In the genomic region with DNA sequence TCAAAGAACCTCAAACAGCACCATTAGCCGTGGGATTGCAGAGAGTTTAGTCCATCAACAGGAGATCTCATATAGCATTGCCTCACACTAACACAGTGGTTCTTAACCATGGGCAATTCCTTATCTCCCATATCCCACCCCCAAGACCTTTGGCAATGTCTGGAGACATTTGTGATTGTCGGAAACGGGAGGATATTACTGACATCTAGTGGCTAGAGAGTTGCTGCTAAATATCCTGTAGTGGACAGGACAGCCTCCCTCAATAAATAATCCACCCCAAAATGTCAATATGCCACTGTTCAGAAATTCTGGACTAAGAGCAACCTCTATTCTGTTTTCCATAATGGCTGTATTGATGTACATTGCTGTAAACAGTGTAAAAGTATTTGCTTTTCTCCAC, we compare ENCODE assay signal across 9 cellular contexts.
DNase-seq lines count a peak whose midpoint lies in the region; FAIRE-seq and TF ChIP-seq lines count a peak whose summit lies in the region.
"Had no signal": no experiment of that assay in that cellular context is flagged by ENCODE, and none has a peak within 500 bp of the region (broad histone marks: within the 10 kb centered on the region; RNA-seq: fewer than 3 reads in every experiment).

No MANE protein-coding gene starts in this region.

- FAIRE-seq in keratinocyte (lab: Jason Lieb, UNC), result peak; percentile 69

- H3K27ac ChIP-seq in ascending aorta (no peak overlapping the region), keratinocyte (ENCODE audit: control insufficient read depth, insufficient read depth, low read length) (no peak overlapping the region), vagina (no peak overlapping the region)

- no peak overlapping the region for H3K9ac ChIP-seq in keratinocyte (ENCODE audit: control insufficient read depth, extremely low read depth, insufficient read depth, low read length)

- TF ChIP-seq CTCF in ascending aorta (IDR thresholded peaks at IDR 0.05) (peak; percentile 44 to 56 (median 44)), keratinocyte (optimal IDR thresholded peaks at IDR 0.05 in 1 of 3, IDR thresholded peaks at IDR 0.05 in 1 of 3, conservative IDR thresholded peaks at IDR 0.05 in 1 of 3; ENCODE audit: extremely low read depth in 1 of 3, insufficient read depth in 2 of 3, low read length in 3 of 3) (peak; percentile 48 to 65 (median 55)), vagina (IDR thresholded peaks at IDR 0.05) (peak in 2 of 3 experiments; percentile 10 to 33), CD14-positive monocyte (IDR thresholded peaks at IDR 0.05) (no peak)

- H3K4me3 Mint-ChIP-seq in CD14-positive monocyte, result no peak overlapping the region
- H3K4me3 Mint-ChIP-seq: memory B cell had no signal

- H2AFZ ChIP-seq in keratinocyte (ENCODE audit: control insufficient read depth, low read length), result no peak overlapping the region

- H3K4me1 ChIP-seq in ascending aorta, result no peaks in the 10 kb centered on the region
- no peaks in the 10 kb centered on the region for H3K4me1 ChIP-seq in keratinocyte (ENCODE audit: control insufficient read depth, extremely low read depth, insufficient read depth, low read length)
- no peaks in the 10 kb centered on the region for H3K4me1 ChIP-seq in vagina

- no peak for TF ChIP-seq POLR2A in vagina (IDR thresholded peaks at IDR 0.05)

- H3K4me3 ChIP-seq in ascending aorta, result no peak overlapping the region
- no peak overlapping the region for H3K4me3 ChIP-seq in keratinocyte (ENCODE audit: control insufficient read depth in 2 of 3, extremely low read depth in 1 of 3, insufficient read depth in 2 of 3, low read depth in 1 of 3, low read length in 3 of 3)
- H3K4me3 ChIP-seq in vagina, result no peak overlapping the region

- H3K9me3 ChIP-seq in ascending aorta, result no peaks in the 10 kb centered on the region
- H3K9me3 ChIP-seq in keratinocyte (ENCODE audit: control insufficient read depth, low read depth, low read length), result no peaks in the 10 kb centered on the region
- no peaks in the 10 kb centered on the region for H3K9me3 ChIP-seq in vagina

- no peaks in the 10 kb centered on the region for H4K20me1 ChIP-seq in keratinocyte (ENCODE audit: control insufficient read depth, extremely low read depth, insufficient read depth, low read length)

- peaks cover 0 to 6% (median 2%) of the 10 kb centered on the region in 3 donors for H3K27me3 Mint-ChIP-seq in CD14-positive monocyte (ENCODE audit: low read depth in 3 of 3)

- H3K79me2 ChIP-seq in keratinocyte (ENCODE audit: control insufficient read depth, insufficient read depth, low read length), result no peaks in the 10 kb centered on the region

- dilution Hi-C loops in keratinocyte (cut with MboI; ENCODE audit: extremely low pct_ligation_motif_present, low sequenced_read_pairs), result no loop called here

- no peaks in the 10 kb centered on the region for H3K9me1 ChIP-seq in keratinocyte (ENCODE audit: control insufficient read depth, extremely low read depth, insufficient read depth, low read length)

- no peaks in the 10 kb centered on the region for H3K36me3 ChIP-seq in ascending aorta
- no peaks in the 10 kb centered on the region for H3K36me3 ChIP-seq in keratinocyte (ENCODE audit: control insufficient read depth in 2 of 2, extremely low read depth in 1 of 2, insufficient read depth in 2 of 2, low read length in 2 of 2)
- H3K36me3 ChIP-seq in vagina, result no peaks in the 10 kb centered on the region

- intact Hi-C loops in ascending aorta (cut with DNase I), result loop anchor here (5.0 kb wide), 2 partner anchors 204 to 234 kb away; no protein-coding TSS in a partner anchor
- intact Hi-C loops in vagina (cut with DNase I), result no loop called here
- intact Hi-C loops in CD14-positive monocyte (cut with micrococcal nuclease), result no loop called here

- no peak overlapping the region for H3K4me2 ChIP-seq in keratinocyte (ENCODE audit: control insufficient read depth, extremely low read depth, insufficient read depth, low read depth, low read length)

- H3K9me3 Mint-ChIP-seq in CD14-positive monocyte, result peaks cover 0 to 4% (median 0%) of the 10 kb centered on the region in 7 donors
- H3K9me3 Mint-ChIP-seq: memory B cell had no signal

- H3K36me3 Mint-ChIP-seq in CD14-positive monocyte, result no peaks in the 10 kb centered on the region
- H3K36me3 Mint-ChIP-seq: memory B cell had no signal

- no peaks in the 10 kb centered on the region for H3K27me3 ChIP-seq in ascending aorta
- no peaks in the 10 kb centered on the region for H3K27me3 ChIP-seq in keratinocyte (ENCODE audit: control insufficient read depth, extremely low read depth, insufficient read depth, low read length)
- H3K27me3 ChIP-seq in vagina, result no peaks in the 10 kb centered on the region

- DNase-seq in NCI-H82 (lab: John Stamatoyannopoulos, UW), result peak; percentile 12
- no peak for DNase-seq in NCI-H82 treated with DMSO at 0.1 percent for 48 hours (lab: John Stamatoyannopoulos, UW; ENCODE audit: unreplicated experiment)
- DNase-seq in ascending aorta (ENCODE audit: low spot score in 2 of 2), result no peak
- DNase-seq in keratinocyte (ENCODE audit: low read depth, low spot score), result no peak
- no peak for DNase-seq in vagina (ENCODE audit: extremely low spot score in 2 of 2)
- DNase-seq in CD14-positive monocyte (ENCODE audit: low spot score), result no peak
- DNase-seq in mesenteric fat pad (ENCODE audit: low spot score), result no peak
- no peak for DNase-seq in NCI-H1092 (lab: John Stamatoyannopoulos, UW)

- H3K27ac Mint-ChIP-seq in CD14-positive monocyte, result no peak overlapping the region
- H3K27ac Mint-ChIP-seq: memory B cell had no signal

- H3K4me1 Mint-ChIP-seq in CD14-positive monocyte, result no peaks in the 10 kb centered on the region
- H3K4me1 Mint-ChIP-seq: memory B cell had no signal
